Comparison of ENCODE assay signal across 19 cellular contexts in genomic region chr11:22392561-22392960, GRCh38. TPM values are rescaled to one million over a fixed set of nuclear protein-coding genes. Genes with fewer than 3 reads are reported as not detected.
DNase-seq lines count a peak whose midpoint lies in the region; ATAC-seq and TF ChIP-seq lines count a peak whose summit lies in the region.
"Had no signal": no experiment of that assay in that cellular context is flagged by ENCODE, and none has a peak within 500 bp of the region (broad histone marks: within the 10 kb centered on the region; RNA-seq: fewer than 3 reads in every experiment).

No MANE protein-coding gene starts in this region.

- CTCF ChIA-PET in mammary epithelial cell (lab: Charles Lee; ENCODE audit: low non-redundant PET) (no interaction called here), MCF 10A (lab: Yijun Ruan, JAX) (interaction anchor here (0.5 to 0.7 kb wide), 2 partner anchors 395 to 1841 kb away, joined by 3 read pairs; no protein-coding TSS in a partner anchor)
- CTCF ChIA-PET in CD8-positive, alpha-beta memory T cell (lab: Charles Lee) = no interaction called here

- H3K4me1 Mint-ChIP-seq in MCF 10A (ENCODE audit: insufficient read depth, unreplicated experiment) = no peaks in the 10 kb centered on the region
- H3K4me1 Mint-ChIP-seq in CD8-positive, alpha-beta memory T cell = no peaks in the 10 kb centered on the region
- H3K4me1 Mint-ChIP-seq: CD4-positive, CD25-positive, alpha-beta regulatory T cell; H9 had no signal

- DNase-seq in mammary epithelial cell (peak; percentile 21), MCF 10A (ENCODE audit: unreplicated experiment) (no peak), dermis microvascular lymphatic vessel endothelial cell (ENCODE audit: low read depth in 2 of 2) (peak; percentile 46 to 85), foreskin keratinocyte (peak; percentile 50 to 86), GM19240 (ENCODE audit: insufficient read length, low spot score) (no peak)
- no peak for DNase-seq in activated CD8-positive, alpha-beta memory T cell treated with anti-CD3 and anti-CD28 coated beads for 24 hours
- DNase-seq in CD8-positive, alpha-beta memory T cell = no peak
- DNase-seq: ACHN; Calu3; CD4-positive, CD25-positive, alpha-beta regulatory T cell; DMS 273 treated with DMSO at 0.1 percent for 48 hours; GOT3; H9; IMR-90; KBM-7 had no signal

- intact Hi-C loops in mammary epithelial cell (cut with micrococcal nuclease) (no loop called here), MCF 10A (cut with micrococcal nuclease) (no loop called here)

- in situ Hi-C loops in mammary epithelial cell (cut with MboI; ENCODE audit: low sequenced_read_pairs in 2 of 2) = no loop called here

- H3K27me3 ChIP-seq in mammary epithelial cell (ENCODE audit: insufficient read depth, low read length) (no peaks in the 10 kb centered on the region), foreskin keratinocyte (no peaks in the 10 kb centered on the region)
- no peaks in the 10 kb centered on the region for H3K27me3 ChIP-seq in CD8-positive, alpha-beta memory T cell (ENCODE audit: insufficient read depth, low read length, poor library complexity, severe bottlenecking)
- H3K27me3 ChIP-seq: BLaER1 treated with 17β-estradiol and CSF1 and Interleukin-3, amounts not matched to agents 10 nM and 100 nM had no signal

- H3K9me3 Mint-ChIP-seq in MCF 10A (ENCODE audit: unreplicated experiment) = no peaks in the 10 kb centered on the region
- H3K9me3 Mint-ChIP-seq in CD8-positive, alpha-beta memory T cell = peaks cover 0 to 7% (median 0%) of the 10 kb centered on the region in 5 donors
- H3K9me3 Mint-ChIP-seq: H9 had no signal

- peaks cover 11% of the 10 kb centered on the region for H3K27me3 Mint-ChIP-seq in MCF 10A (ENCODE audit: insufficient read depth, unreplicated experiment)
- peaks cover 2 to 6% of the 10 kb centered on the region in 2 donors for H3K27me3 Mint-ChIP-seq in CD8-positive, alpha-beta memory T cell
- H3K27me3 Mint-ChIP-seq: CD4-positive, CD25-positive, alpha-beta regulatory T cell had no signal

- H3K27ac ChIP-seq in mammary epithelial cell (ENCODE audit: insufficient read depth, low read depth, low read length) (no peak overlapping the region), foreskin keratinocyte (no peak overlapping the region)
- no peak overlapping the region for H3K27ac ChIP-seq in CD8-positive, alpha-beta memory T cell (ENCODE audit: low read depth, low read length)
- H3K27ac ChIP-seq: 22Rv1; BLaER1 treated with 17β-estradiol and CSF1 and Interleukin-3, amounts not matched to agents 10 nM and 100 nM had no signal

- dilution Hi-C loops in mammary epithelial cell (cut with HindIII; ENCODE audit: low sequenced_read_pairs) = no loop called here

- H3K4me1 ChIP-seq in mammary epithelial cell (ENCODE audit: insufficient read depth, low read length) (no peaks in the 10 kb centered on the region), foreskin keratinocyte (no peaks in the 10 kb centered on the region)
- no peaks in the 10 kb centered on the region for H3K4me1 ChIP-seq in CD8-positive, alpha-beta memory T cell (ENCODE audit: insufficient read depth, low read length)
- H3K4me1 ChIP-seq: BLaER1 treated with 17β-estradiol and CSF1 and Interleukin-3, amounts not matched to agents 10 nM and 100 nM had no signal

- no peak overlapping the region for H3K4me2 ChIP-seq in mammary epithelial cell (ENCODE audit: insufficient read depth, low read depth, low read length)
- H3K4me2 ChIP-seq: BLaER1 treated with 17β-estradiol and CSF1 and Interleukin-3, amounts not matched to agents 10 nM and 100 nM had no signal

- H3K4me3 Mint-ChIP-seq in MCF 10A (ENCODE audit: unreplicated experiment) = no peak overlapping the region
- H3K4me3 Mint-ChIP-seq in CD8-positive, alpha-beta memory T cell = no peak overlapping the region
- H3K4me3 Mint-ChIP-seq: CD4-positive, CD25-positive, alpha-beta regulatory T cell; H9 had no signal

- H3K36me3 Mint-ChIP-seq in MCF 10A (ENCODE audit: insufficient read depth, unreplicated experiment) = no peaks in the 10 kb centered on the region
- no peaks in the 10 kb centered on the region for H3K36me3 Mint-ChIP-seq in CD8-positive, alpha-beta memory T cell
- H3K36me3 Mint-ChIP-seq: CD4-positive, CD25-positive, alpha-beta regulatory T cell had no signal

- no peak for TF ChIP-seq CTCF in mammary epithelial cell (conservative IDR thresholded peaks at IDR 0.05 in 1 of 2, IDR thresholded peaks at IDR 0.05 in 1 of 2; ENCODE audit: extremely low read depth in 1 of 2, insufficient read depth in 1 of 2, low read depth in 1 of 2, low read length in 2 of 2)
- TF ChIP-seq CTCF in MCF 10A (IDR thresholded peaks at IDR 0.05; ENCODE audit: unreplicated experiment) = no peak
- no peak for TF ChIP-seq CTCF in foreskin keratinocyte (conservative IDR thresholded peaks at IDR 0.05)

- H3K9ac ChIP-seq in mammary epithelial cell (ENCODE audit: insufficient read depth, low read length) = no peak overlapping the region
- H3K9ac ChIP-seq: BLaER1 treated with 17β-estradiol and CSF1 and Interleukin-3, amounts not matched to agents 10 nM and 100 nM had no signal

- H4K20me1 ChIP-seq in mammary epithelial cell (ENCODE audit: insufficient read depth, low read length) = no peaks in the 10 kb centered on the region
- H4K20me1 ChIP-seq: BLaER1 treated with 17β-estradiol and CSF1 and Interleukin-3, amounts not matched to agents 10 nM and 100 nM had no signal

- BruUV-seq in mammary epithelial cell (replicated peaks; lab: Mats Ljungman, UMichigan) (no TSS peak), MCF 10A (replicated peaks; lab: Mats Ljungman, UMichigan) (no TSS peak)

- no peak overlapping the region for H2AFZ ChIP-seq in mammary epithelial cell (ENCODE audit: low read depth, low read length)

- ATAC-seq in foreskin keratinocyte = peak; percentile 42
- no peak for ATAC-seq in HG02798 (IDR thresholded peaks at IDR 0.05; ENCODE audit: poor library complexity, unreplicated experiment)
- ATAC-seq: GM12878 had no signal

- H3K4me3 ChIP-seq in mammary epithelial cell (replicated peaks in 1 of 3; ENCODE audit: insufficient read depth in 1 of 3, low read depth in 2 of 3, low read length in 3 of 3) = no peak overlapping the region
- H3K4me3 ChIP-seq in CD8-positive, alpha-beta memory T cell (ENCODE audit: low read length) = no peak overlapping the region
- H3K4me3 ChIP-seq: BLaER1 treated with 17β-estradiol and CSF1 and Interleukin-3, amounts not matched to agents 10 nM and 100 nM; GM12878 had no signal

- POLR2A ChIA-PET in MCF 10A (lab: Yijun Ruan, JAX) = no interaction called here
- POLR2A ChIA-PET in CD8-positive, alpha-beta memory T cell (lab: Charles Lee) = no interaction called here

- H3K9me3 ChIP-seq in mammary epithelial cell (replicated peaks; ENCODE audit: insufficient read depth, low read length) = no peaks in the 10 kb centered on the region
- H3K9me3 ChIP-seq in CD8-positive, alpha-beta memory T cell (ENCODE audit: low read length) = no peaks in the 10 kb centered on the region
- H3K9me3 ChIP-seq: BLaER1 treated with 17β-estradiol and CSF1 and Interleukin-3, amounts not matched to agents 10 nM and 100 nM had no signal

- H3K36me3 ChIP-seq in mammary epithelial cell (ENCODE audit: insufficient read depth, low read length) = no peaks in the 10 kb centered on the region
- H3K36me3 ChIP-seq in CD8-positive, alpha-beta memory T cell (ENCODE audit: insufficient read depth, low read length) = no peaks in the 10 kb centered on the region
- H3K36me3 ChIP-seq: BLaER1 treated with 17β-estradiol and CSF1 and Interleukin-3, amounts not matched to agents 10 nM and 100 nM had no signal

- no peaks in the 10 kb centered on the region for H3K79me2 ChIP-seq in mammary epithelial cell (ENCODE audit: insufficient read depth, low read length)

- H3K27ac Mint-ChIP-seq in MCF 10A (ENCODE audit: low read depth, unreplicated experiment) = no peak overlapping the region
- H3K27ac Mint-ChIP-seq in CD8-positive, alpha-beta memory T cell = no peak overlapping the region
- H3K27ac Mint-ChIP-seq: CD4-positive, CD25-positive, alpha-beta regulatory T cell; H9 had no signal

RNA-seq across cellular contexts. Expression of gene SLC17A6, which starts 54.4 kb away (rescaled TPM):
- total RNA-seq in mammary epithelial cell (not detected), MCF 10A (2022) (not detected in 2 replicates), dermis microvascular lymphatic vessel endothelial cell (not detected in 2 replicates), foreskin keratinocyte (not detected in 2 replicates)
- polyA plus RNA-seq in mammary epithelial cell (not detected), foreskin keratinocyte (not detected in 2 replicates)
- not detected for polyA minus RNA-seq in mammary epithelial cell
- not detected for total RNA-seq in CD8-positive, alpha-beta memory T cell
- polyA plus RNA-seq in CD8-positive, alpha-beta memory T cell = not detected
- total RNA-seq: Calu3; CD4-positive, CD25-positive, alpha-beta regulatory T cell; GM12878; H9; IMR-90 had no signal
- polyA plus RNA-seq: CD4-positive, CD25-positive, alpha-beta regulatory T cell; GM12878; IMR-90 had no signal

Comparison
In these comparisons a context has a peak if more than half of its experiments do, and no peak if none do; other contexts are left out.
1. DNase-seq: peak in mammary epithelial cell (single experiment), dermis microvascular lymphatic vessel endothelial cell (2 of 2) and foreskin keratinocyte (2 of 2); none in MCF 10A (single experiment), GM19240 (single experiment), activated CD8-positive, alpha-beta memory T cell treated with anti-CD3 and anti-CD28 coated beads for 24 hours (single experiment) and CD8-positive, alpha-beta memory T cell (0 of 5).